Comparison of ENCODE assay signal across 7 cellular contexts in genomic region chr16:89973235-89973634, GRCh38. TPM values are rescaled to one million over a fixed set of nuclear protein-coding genes. Genes with fewer than 3 reads are reported as not detected.
DNase-seq lines count a peak whose midpoint lies in the region; ATAC-seq and TF ChIP-seq lines count a peak whose summit lies in the region.

No MANE protein-coding gene starts in this region.

- TF ChIP-seq EP300 in stomach (IDR thresholded peaks at IDR 0.05): no peak

- 8 to 12% (median 10%) methylated on average over 14 of the region's 14 CpGs for whole genome bisulfite sequencing in stomach, 5 donors

- peaks cover 10% of the 10 kb centered on the region; the same call in 1 of the 2 replicates for H3K27me3 ChIP-seq in iPS-20b (ENCODE audit: insufficient read depth, low read length)
- no peaks in the 10 kb centered on the region for H3K27me3 ChIP-seq in stomach

- H3K4me3 Mint-ChIP-seq in activated T-helper 1 cell treated with anti-CD3 and anti-CD28 coated beads, Interleukin-12 subunit alpha, Interleukin-12 subunit beta, Interleukin-2, Interleukin-4 antibody, amounts not matched to agents 30 ng/mL and 10 ng/mL and 1 ng/mL, durations not matched to agents 14 hours and 24 hours and 36 hours: peak overlapping the region; percentile 99

- peak overlapping the region; percentile 94 for H3K27ac Mint-ChIP-seq in activated T-helper 1 cell treated with anti-CD3 and anti-CD28 coated beads, Interleukin-12 subunit alpha, Interleukin-12 subunit beta, Interleukin-2, Interleukin-4 antibody, amounts not matched to agents 30 ng/mL and 10 ng/mL and 1 ng/mL, durations not matched to agents 14 hours and 24 hours and 36 hours

- peak; percentile 11 for ATAC-seq in HG03060 (IDR thresholded peaks at IDR 0.05; ENCODE audit: low read depth, unreplicated experiment)

- peaks cover 5% of the 10 kb centered on the region for H3K9me3 Mint-ChIP-seq in activated T-helper 1 cell treated with anti-CD3 and anti-CD28 coated beads, Interleukin-12 subunit alpha, Interleukin-12 subunit beta, Interleukin-2, Interleukin-4 antibody, amounts not matched to agents 30 ng/mL and 10 ng/mL and 1 ng/mL, durations not matched to agents 14 hours and 24 hours and 36 hours

- H3K9me3 ChIP-seq in iPS-20b (ENCODE audit: insufficient read depth, low read depth, low read length) (peaks cover 15% of the 10 kb centered on the region), stomach (no peaks in the 10 kb centered on the region)

- H3K36me3 ChIP-seq in iPS-20b (ENCODE audit: insufficient read depth, low read depth, low read length) (peaks cover 20% of the 10 kb centered on the region), stomach (peaks cover 7 to 17% (median 11%) of the 10 kb centered on the region in 4 donors)

- H3K4me1 Mint-ChIP-seq in activated T-helper 1 cell treated with anti-CD3 and anti-CD28 coated beads, Interleukin-12 subunit alpha, Interleukin-12 subunit beta, Interleukin-2, Interleukin-4 antibody, amounts not matched to agents 30 ng/mL and 10 ng/mL and 1 ng/mL, durations not matched to agents 14 hours and 24 hours and 36 hours (ENCODE audit: low read depth): peaks cover 29% of the 10 kb centered on the region

- H3K27ac ChIP-seq in iPS-20b (ENCODE audit: low read length): peak overlapping the region; percentile 87
- peak overlapping the region; percentile 93 to 99 (median 99) for H3K27ac ChIP-seq in stomach

- peak overlapping the region; percentile 92 for H3K4me3 ChIP-seq in iPS-20b (ENCODE audit: low read length)
- peak overlapping the region; percentile 85 to 97 (median 93) for H3K4me3 ChIP-seq in stomach

- H3K27me3 Mint-ChIP-seq in activated T-helper 1 cell treated with anti-CD3 and anti-CD28 coated beads, Interleukin-12 subunit alpha, Interleukin-12 subunit beta, Interleukin-2, Interleukin-4 antibody, amounts not matched to agents 30 ng/mL and 10 ng/mL and 1 ng/mL, durations not matched to agents 14 hours and 24 hours and 36 hours (ENCODE audit: insufficient read depth): peaks cover 2% of the 10 kb centered on the region

- TF ChIP-seq CTCF in stomach (IDR thresholded peaks at IDR 0.05): no peak

- H3K9ac ChIP-seq in iPS-20b (ENCODE audit: low read depth, low read length): peak overlapping the region; percentile 97

- no peak for DNase-seq in activated T-helper 1 cell treated with anti-CD3 and anti-CD28 coated beads, Interleukin-12 subunit alpha, Interleukin-12 subunit beta, Interleukin-2, Interleukin-4 antibody, amounts not matched to agents 30 ng/mL and 10 ng/mL and 1 ng/mL, durations not matched to agents 14 hours and 24 hours and 36 hours (ENCODE audit: low spot score)
- no peak for DNase-seq in stomach
- no peak for DNase-seq in NCI-H1436 treated with DMSO at 0.1 percent for 48 hours (lab: John Stamatoyannopoulos, UW)
- no peak for DNase-seq in epidermal melanocyte (ENCODE audit: insufficient read length, low spot score)
- DNase-seq in NCI-H69 (lab: John Stamatoyannopoulos, UW): no peak

- H3K4me1 ChIP-seq in iPS-20b (ENCODE audit: insufficient read depth, low read length) (no peaks in the 10 kb centered on the region; the same call in 1 of the 2 replicates), stomach (peaks cover 22 to 52% (median 37%) of the 10 kb centered on the region in 4 donors)

- H3K36me3 Mint-ChIP-seq in activated T-helper 1 cell treated with anti-CD3 and anti-CD28 coated beads, Interleukin-12 subunit alpha, Interleukin-12 subunit beta, Interleukin-2, Interleukin-4 antibody, amounts not matched to agents 30 ng/mL and 10 ng/mL and 1 ng/mL, durations not matched to agents 14 hours and 24 hours and 36 hours (ENCODE audit: low read depth): peaks cover 14% of the 10 kb centered on the region

- intact Hi-C loops in activated T-helper 1 cell treated with anti-CD3 and anti-CD28 coated beads, Interleukin-12 subunit alpha, Interleukin-12 subunit beta, Interleukin-2, Interleukin-4 antibody, amounts not matched to agents 30 ng/mL and 10 ng/mL and 1 ng/mL, durations not matched to agents 14 hours and 24 hours and 36 hours (cut with micrococcal nuclease): loop anchor here (2.0 kb wide), 1 partner anchor 22 kb away; no protein-coding TSS in a partner anchor
- intact Hi-C loops in stomach (cut with DNase I; ENCODE audit: low total_unique reads): no loop called here

- no peak for TF ChIP-seq POLR2A in stomach (IDR thresholded peaks at IDR 0.05)

RNA-seq across cellular contexts. Expression of gene DEF8, which starts 24.7 kb away (rescaled TPM):
- 42.5 and 43.9 TPM in 2 replicates for total RNA-seq in activated T-helper 1 cell treated with anti-CD3 and anti-CD28 coated beads, Interleukin-12 subunit alpha, Interleukin-12 subunit beta, Interleukin-2, Interleukin-4 antibody, amounts not matched to agents 30 ng/mL and 10 ng/mL and 1 ng/mL, durations not matched to agents 14 hours and 24 hours and 36 hours
- 100 to 1,000 TPM in 1 of 5 donors, 10 to 100 TPM in 4; 26.4 to 329 (median 56.1) TPM for total RNA-seq in stomach
- 10 to 100 TPM; 52.5 to 74.6 (median 61.9) TPM for polyA plus RNA-seq in stomach

RNA-seq across cellular contexts. Expression of gene DBNDD1, which starts 46.0 kb away (rescaled TPM):
- total RNA-seq in activated T-helper 1 cell treated with anti-CD3 and anti-CD28 coated beads, Interleukin-12 subunit alpha, Interleukin-12 subunit beta, Interleukin-2, Interleukin-4 antibody, amounts not matched to agents 30 ng/mL and 10 ng/mL and 1 ng/mL, durations not matched to agents 14 hours and 24 hours and 36 hours: 0.18 TPM in 1 of 2 replicates, not detected in the other
- 10 to 100 TPM in 2 of 5 donors, 1 to 10 TPM in 1, under 1 TPM in 1, not detected in 1; 0.73 to 37.1 (median 15.1) TPM for total RNA-seq in stomach
- 1 to 10 TPM; 5.8 to 9.9 (median 7.3) TPM for polyA plus RNA-seq in stomach

RNA-seq across cellular contexts. Expression of gene TUBB3, which starts 50.1 kb away (rescaled TPM):
- total RNA-seq in activated T-helper 1 cell treated with anti-CD3 and anti-CD28 coated beads, Interleukin-12 subunit alpha, Interleukin-12 subunit beta, Interleukin-2, Interleukin-4 antibody, amounts not matched to agents 30 ng/mL and 10 ng/mL and 1 ng/mL, durations not matched to agents 14 hours and 24 hours and 36 hours: 2.0 and 2.6 TPM in 2 replicates
- total RNA-seq in stomach: 10 to 100 TPM in 1 of 5 donors, 1 to 10 TPM in 1, under 1 TPM in 1, not detected in 2; 0.29 to 14.5 (median 1.0) TPM
- polyA plus RNA-seq in stomach: 1 to 10 TPM; 2.4 to 8.2 (median 5.0) TPM

RNA-seq across cellular contexts. Expression of gene MC1R, which starts 54.6 kb away (rescaled TPM):
- 5.5 and 5.6 TPM in 2 replicates for total RNA-seq in activated T-helper 1 cell treated with anti-CD3 and anti-CD28 coated beads, Interleukin-12 subunit alpha, Interleukin-12 subunit beta, Interleukin-2, Interleukin-4 antibody, amounts not matched to agents 30 ng/mL and 10 ng/mL and 1 ng/mL, durations not matched to agents 14 hours and 24 hours and 36 hours
- total RNA-seq in stomach: 10 to 100 TPM in 1 of 5 donors, 1 to 10 TPM in 4; 1.3 to 11.3 (median 6.7) TPM
- 1 to 10 TPM; 1.4 to 3.9 (median 1.8) TPM for polyA plus RNA-seq in stomach
